8 cellular contexts compared by ENCODE assay signal in genomic region chr2:118221952-118222594, GRCh38.
DNase-seq lines count a peak whose midpoint lies in the region; ATAC-seq, FAIRE-seq and TF ChIP-seq lines count a peak whose summit lies in the region.

No MANE protein-coding gene starts in this region.

- H3K36me3 ChIP-seq in OCI-LY1 (ENCODE audit: insufficient read depth, low read length) (no peaks in the 10 kb centered on the region), GM12878 (ENCODE audit: control insufficient read depth in 2 of 2, insufficient read depth in 2 of 2, low read length in 1 of 2) (no peaks in the 10 kb centered on the region)

- H3K27me3 ChIP-seq in OCI-LY1 (ENCODE audit: insufficient read depth, low read length) (no peaks in the 10 kb centered on the region), GM12878 (replicated peaks in 1 of 2; ENCODE audit: control insufficient read depth in 2 of 2, insufficient read depth in 2 of 2, low read length in 1 of 2) (no peaks in the 10 kb centered on the region)

- no TSS peak for BruUV-seq in GM12878 (replicated peaks; lab: Mats Ljungman, UMichigan)

- intact Hi-C loops in GM12878 (cut with micrococcal nuclease; ENCODE audit: unreplicated experiment), result loop anchor here (1.0 to 5.0 kb wide), 5 partner anchors 47 to 643 kb away; no protein-coding TSS in a partner anchor

- peak overlapping the region; percentile 83 for H3K4me3 Mint-ChIP-seq in stimulated activated effector memory CD8-positive, alpha-beta T cell treated with anti-CD3 and anti-CD28 coated beads, Interleukin-12 subunit alpha, Interleukin-12 subunit beta, amount 100 ng/mL, for 72 hours

- H3K4me3 ChIP-seq in OCI-LY1 (ENCODE audit: low read depth, low read length, poor library complexity, severe bottlenecking) (no peak overlapping the region), GM12878 (no peak overlapping the region)

- SMC1A ChIA-PET in GM12878 (lab: Charles Lee; ENCODE audit: uncharacterized antibody, unreplicated experiment), result interaction anchor here (0.6 to 3.0 kb wide), 7 partner anchors 9 to 643 kb away, joined by 3 to 20 read pairs (median 3); no protein-coding TSS in a partner anchor

- DNase-seq in activated CD8-positive, alpha-beta memory T cell treated with anti-CD3 and anti-CD28 coated beads, Interleukin-2, amount 50 U/mL, for 4 hours, result peak; percentile 20
- DNase-seq in activated CD8-positive, alpha-beta memory T cell treated with anti-CD3 and anti-CD28 coated beads, Interleukin-2, amount 50 U/mL, for 48 hours, result no peak
- DNase-seq in GM12878 (ENCODE audit: low read depth, low spot score) (no peak), iPS-NIHi7 (ENCODE audit: extremely low spot score) (peak; percentile 59)
- peak; percentile 14 to 51 for DNase-seq in stimulated activated effector memory CD8-positive, alpha-beta T cell treated with anti-CD3 and anti-CD28 coated beads, Interleukin-12 subunit alpha, Interleukin-12 subunit beta, amount 100 ng/mL, for 72 hours (ENCODE audit: low spot score in 2 of 2)

- CTCF ChIA-PET in GM12878 (lab: Yijun Ruan, JAX), result interaction anchor here (0.6 to 4.4 kb wide), 23 partner anchors 12 to 864 kb away, joined by 3 to 47 read pairs (median 4); partner anchors contain the start of gene DDX18

- H3F3A ChIP-seq in OCI-LY1 (ENCODE audit: insufficient read depth, low read length), result no peaks in the 10 kb centered on the region

- in situ Hi-C loops in GM12878 (cut with MboI), result loop anchor here (5.0 kb wide), 1 partner anchor 640 kb away; no protein-coding TSS in a partner anchor

- no peaks in the 10 kb centered on the region for H3K36me3 Mint-ChIP-seq in stimulated activated effector memory CD8-positive, alpha-beta T cell treated with anti-CD3 and anti-CD28 coated beads, Interleukin-12 subunit alpha, Interleukin-12 subunit beta, amount 100 ng/mL, for 72 hours

- H3K27ac ChIP-seq in OCI-LY1 (ENCODE audit: low read depth, low read length, poor library complexity, severe bottlenecking) (no peak overlapping the region), GM12878 (ENCODE audit: control insufficient read depth, insufficient read depth) (no peak overlapping the region)

- WGBS in GM12878 (ENCODE audit: insufficient coverage, insufficient replicate concordance, low lambda C conversion rate, missing lambda C conversion rate), result 1% methylated on average over 5 of the region's 5 CpGs

- H3K9me3 Mint-ChIP-seq in stimulated activated effector memory CD8-positive, alpha-beta T cell treated with anti-CD3 and anti-CD28 coated beads, Interleukin-12 subunit alpha, Interleukin-12 subunit beta, amount 100 ng/mL, for 72 hours, result no peaks in the 10 kb centered on the region

- H4K20me1 ChIP-seq in OCI-LY1 (ENCODE audit: insufficient read depth, low read length), result no peaks in the 10 kb centered on the region
- no peaks in the 10 kb centered on the region for H4K20me1 ChIP-seq in GM12878 (ENCODE audit: control insufficient read depth, insufficient read depth)

- no peak overlapping the region for H3K27ac Mint-ChIP-seq in stimulated activated effector memory CD8-positive, alpha-beta T cell treated with anti-CD3 and anti-CD28 coated beads, Interleukin-12 subunit alpha, Interleukin-12 subunit beta, amount 100 ng/mL, for 72 hours

- H3K4me1 Mint-ChIP-seq in stimulated activated effector memory CD8-positive, alpha-beta T cell treated with anti-CD3 and anti-CD28 coated beads, Interleukin-12 subunit alpha, Interleukin-12 subunit beta, amount 100 ng/mL, for 72 hours, result peaks cover 20% of the 10 kb centered on the region

- H3K9me2 ChIP-seq in OCI-LY1 (ENCODE audit: low read depth, low read length), result no peaks in the 10 kb centered on the region

- no peak for TF ChIP-seq POLR2A in GM12878 (IDR thresholded peaks at IDR 0.05; ENCODE audit: low read depth, low read length)

- H2AFZ ChIP-seq in OCI-LY1 (ENCODE audit: low read length) (no peak overlapping the region), GM12878 (ENCODE audit: control insufficient read depth, low read depth, low read length) (no peak overlapping the region)

- H3K4me1 ChIP-seq in OCI-LY1 (ENCODE audit: insufficient read depth, low read length, severe bottlenecking) (peaks cover 18% of the 10 kb centered on the region), GM12878 (ENCODE audit: control insufficient read depth, insufficient read depth, low read length) (peaks cover 15% of the 10 kb centered on the region; the same call in 1 of the 2 replicates)

- peak; percentile 72 for TF ChIP-seq CTCF in OCI-LY1 (IDR thresholded peaks at IDR 0.05; ENCODE audit: low read length)
- peak; percentile 61 to 88 (median 64) for TF ChIP-seq CTCF in GM12878 (IDR thresholded peaks at IDR 0.05 in 2 of 3, conservative IDR thresholded peaks at IDR 0.05 in 1 of 3; ENCODE audit: control insufficient read depth in 2 of 3, extremely low read depth in 1 of 3, insufficient read depth in 1 of 3, low read depth in 3 of 3, low read length in 3 of 3)

- no peaks in the 10 kb centered on the region for H3K9me3 ChIP-seq in OCI-LY1 (ENCODE audit: low read length)
- no peaks in the 10 kb centered on the region for H3K9me3 ChIP-seq in GM12878 (replicated peaks; ENCODE audit: control insufficient read depth, insufficient read depth, low read length)

- RAD21 ChIA-PET in GM12878 (lab: Charles Lee; ENCODE audit: unreplicated experiment), result interaction anchor here (0.7 to 4.4 kb wide), 3 partner anchors 175 to 640 kb away, joined by 3 to 21 read pairs (median 5); no protein-coding TSS in a partner anchor

- POLR2A ChIA-PET in GM12878 (lab: Charles Lee), result no interaction called here

- peak; percentile 80 for FAIRE-seq in GM12878 (lab: Jason Lieb, UNC)

- H3K79me2 ChIP-seq in OCI-LY1 (ENCODE audit: insufficient read depth, low read length) (no peaks in the 10 kb centered on the region), GM12878 (ENCODE audit: control insufficient read depth, insufficient read depth, low read length) (no peaks in the 10 kb centered on the region)

- no peak for TF ChIP-seq EP300 in Ishikawa (IDR thresholded peaks at IDR 0.05; ENCODE audit: borderline replicate concordance)
- no peak for TF ChIP-seq EP300 in GM12878 (IDR thresholded peaks at IDR 0.05; ENCODE audit: borderline replicate concordance in 1 of 2, control insufficient read depth in 1 of 2, low read depth in 2 of 2, low read length in 2 of 2)

- H3K9ac ChIP-seq in OCI-LY1 (ENCODE audit: low read length) (no peak overlapping the region), GM12878 (ENCODE audit: control insufficient read depth, insufficient read depth, low read length) (no peak overlapping the region)

- H3K4me2 ChIP-seq in OCI-LY1 (ENCODE audit: low read length) (no peak overlapping the region), GM12878 (ENCODE audit: control insufficient read depth, insufficient read depth) (no peak overlapping the region)

- TF ChIP-seq RAD21 in Ishikawa (IDR thresholded peaks at IDR 0.05; ENCODE audit: low read depth) (peak; percentile 82), GM12878 (IDR thresholded peaks at IDR 0.05; ENCODE audit: insufficient read depth, low read depth, low read length) (peak; percentile 91)

- ATAC-seq in GM21529 (IDR thresholded peaks at IDR 0.05; ENCODE audit: unreplicated experiment) (peak; percentile 51), GM12878 (peak; percentile 79)
- ATAC-seq in stimulated activated effector memory CD8-positive, alpha-beta T cell treated with anti-CD3 and anti-CD28 coated beads, Interleukin-12 subunit alpha, Interleukin-12 subunit beta, amount 100 ng/mL, for 72 hours, result peak; percentile 77

TF ChIP-seq in Ishikawa, 13 proteins besides CTCF, POLR2A, EP300 and RAD21 (continues in another document):
- TF ChIP-seq CREB1 (IDR thresholded peaks at IDR 0.05; ENCODE audit: low read depth), result no peak
- TF ChIP-seq EGR1 (IDR thresholded peaks at IDR 0.05), result no peak

TF ChIP-seq in GM12878, 131 proteins besides CTCF, POLR2A, EP300 and RAD21 (continues in another document):
- TF ChIP-seq NKRF (conservative IDR thresholded peaks at IDR 0.05) (no peak), SMC3 (IDR thresholded peaks at IDR 0.05; ENCODE audit: borderline replicate concordance, low read length) (peak; percentile 94), ZNF274 (IDR thresholded peaks at IDR 0.05; ENCODE audit: insufficient read depth, insufficient read length) (no peak), BRCA1 (IDR thresholded peaks at IDR 0.05; ENCODE audit: low read depth, low read length) (no peak), YY1 (IDR thresholded peaks at IDR 0.05; ENCODE audit: low read depth, low read length) (peak; percentile 53; the same call in 1 of the 2 replicates), E2F8 (IDR thresholded peaks at IDR 0.05; ENCODE audit: low read depth, partially characterized antibody) (no peak), SREBF1 (IDR thresholded peaks at IDR 0.05; ENCODE audit: low read length) (no peak)

Comparison
In these comparisons a context has a peak if more than half of its experiments do, and no peak if none do; other contexts are left out.
1. DNase-seq: peak in activated CD8-positive, alpha-beta memory T cell treated with anti-CD3 and anti-CD28 coated beads, Interleukin-2, amount 50 U/mL, for 4 hours (single experiment), iPS-NIHi7 (single experiment) and stimulated activated effector memory CD8-positive, alpha-beta T cell treated with anti-CD3 and anti-CD28 coated beads, Interleukin-12 subunit alpha, Interleukin-12 subunit beta, amount 100 ng/mL, for 72 hours (2 of 2); none in activated CD8-positive, alpha-beta memory T cell treated with anti-CD3 and anti-CD28 coated beads, Interleukin-2, amount 50 U/mL, for 48 hours (single experiment) and GM12878 (single experiment).
2. Peak in every context shown above with its lines, with median percentiles within 50 percentile points of each other: ATAC-seq.